ENCODE assay signal across 20 cellular contexts in genomic region chr15:37056894-37057205, GRCh38. TPM values are rescaled to one million over a fixed set of nuclear protein-coding genes. Genes with fewer than 3 reads are reported as not detected.
A peak's percentile ranks its signal among the peaks of the same experiment; 100 is the strongest.
DNase-seq lines count a peak whose midpoint lies in the region; ATAC-seq and TF ChIP-seq lines count a peak whose summit lies in the region.
"Had no signal": no experiment of that assay in that cellular context is flagged by ENCODE, and none has a peak within 500 bp of the region (broad histone marks: within the 10 kb centered on the region; RNA-seq: fewer than 3 reads in every experiment).

No MANE protein-coding gene starts in this region.

- 75 to 83% (median 79%) methylated on average over 6 of the region's 6 CpGs for WGBS in heart left ventricle, 4 donors

- H3K4me1 Mint-ChIP-seq in nephron progenitor cell (peaks cover 48% of the 10 kb centered on the region), type B pancreatic cell (ENCODE audit: unreplicated experiment) (peaks cover 42% of the 10 kb centered on the region)
- H3K4me1 Mint-ChIP-seq: activated naive CD4-positive, alpha-beta T cell treated with anti-CD3 and anti-CD28 coated beads, Interleukin-2, amount 50 U/mL, for 24 hours had no signal

- H3K4me1 ChIP-seq in heart left ventricle = peaks cover 0 to 53% (median 35%) of the 10 kb centered on the region in 12 donors
- H3K4me1 ChIP-seq: parathyroid adenoma had no signal

- H3K27ac ChIP-seq in caudate nucleus (ENCODE audit: low read depth, low read length) = peak overlapping the region; percentile 84
- peak overlapping the region; percentile 65 to 84 (median 73) for H3K27ac ChIP-seq in heart left ventricle
- H3K27ac ChIP-seq: parathyroid adenoma, SJSA1 had no signal

- peak overlapping the region in 4 of 12 donors; percentile 0 to 35 (median 16) for H3K4me3 ChIP-seq in heart left ventricle
- H3K4me3 ChIP-seq: SJSA1 had no signal

- DNase-seq in caudate nucleus (lab: John Stamatoyannopoulos, UW) = no peak
- no peak for DNase-seq in heart left ventricle
- DNase-seq in nephron progenitor cell = no peak
- no peak for DNase-seq in type B pancreatic cell (ENCODE audit: extremely low spot score, unreplicated experiment)
- no peak for DNase-seq in nucleus accumbens (lab: John Stamatoyannopoulos, UW)
- DNase-seq in putamen (ENCODE audit: low spot score) = no peak
- DNase-seq: activated CD8-positive, alpha-beta T cell treated with anti-CD3 and anti-CD28 coated beads, Interleukin-2, amount 10 ng/mL, durations not matched to agents 7 days and 5 days; activated T-cell treated with anti-CD3 and anti-CD28 coated beads, Interleukin-2, amount 50 U/mL, for 48 hours; Karpas-422; mesendoderm; NCI-H1092 treated with DMSO at 0.1 percent for 48 hours; NCI-H2171; NCI-H774; PC-3; T-helper 2 cell had no signal

- H3K27me3 Mint-ChIP-seq in nephron progenitor cell (ENCODE audit: low read depth, poor library complexity) = peaks cover 3% of the 10 kb centered on the region
- H3K27me3 Mint-ChIP-seq in type B pancreatic cell = no peaks in the 10 kb centered on the region

- ATAC-seq in heart left ventricle (peak in 2 of 4 donors; percentile 6), HG03159 (IDR thresholded peaks at IDR 0.05; ENCODE audit: unreplicated experiment) (no peak)
- ATAC-seq: activated CD8-positive, alpha-beta T cell treated with anti-CD3 and anti-CD28 coated beads, Interleukin-2, amount 10 ng/mL, durations not matched to agents 7 days and 5 days; PC-3 had no signal

- H3K36me3 ChIP-seq in heart left ventricle = peaks cover 0 to 13% (median 0%) of the 10 kb centered on the region in 9 donors
- H3K36me3 ChIP-seq: SJSA1 had no signal

- H3K36me3 Mint-ChIP-seq in nephron progenitor cell (ENCODE audit: low read depth) = peaks cover 86% of the 10 kb centered on the region
- peaks cover 47% of the 10 kb centered on the region for H3K36me3 Mint-ChIP-seq in type B pancreatic cell
- H3K36me3 Mint-ChIP-seq: activated naive CD4-positive, alpha-beta T cell treated with anti-CD3 and anti-CD28 coated beads, Interleukin-2, amount 50 U/mL, for 24 hours; WTC11 had no signal

- peak overlapping the region; percentile 39 for H3K4me3 Mint-ChIP-seq in nephron progenitor cell
- H3K4me3 Mint-ChIP-seq in type B pancreatic cell = peak overlapping the region; percentile 71
- H3K4me3 Mint-ChIP-seq: activated CD8-positive, alpha-beta T cell treated with anti-CD3 and anti-CD28 coated beads, Interleukin-2, amount 10 ng/mL, durations not matched to agents 7 days and 5 days; activated naive CD4-positive, alpha-beta T cell treated with anti-CD3 and anti-CD28 coated beads, Interleukin-2, amount 50 U/mL, for 24 hours had no signal

- H3K9me3 Mint-ChIP-seq in nephron progenitor cell (peaks cover 4% of the 10 kb centered on the region), type B pancreatic cell (peaks cover 8% of the 10 kb centered on the region)
- H3K9me3 Mint-ChIP-seq: WTC11 had no signal

- H3K27ac Mint-ChIP-seq in nephron progenitor cell (peak overlapping the region; percentile 97), type B pancreatic cell (peak overlapping the region; percentile 82)
- H3K27ac Mint-ChIP-seq: activated CD8-positive, alpha-beta T cell treated with anti-CD3 and anti-CD28 coated beads, Interleukin-2, amount 10 ng/mL, durations not matched to agents 7 days and 5 days; activated naive CD4-positive, alpha-beta T cell treated with anti-CD3 and anti-CD28 coated beads, Interleukin-2, amount 50 U/mL, for 24 hours; WTC11 had no signal

- TF ChIP-seq POLR2A in heart left ventricle (IDR thresholded peaks at IDR 0.05) = no peak

- TF ChIP-seq CTCF in heart left ventricle (IDR thresholded peaks at IDR 0.05) = no peak
- TF ChIP-seq CTCF in nephron progenitor cell (IDR thresholded peaks at IDR 0.05) = no peak
- TF ChIP-seq CTCF in type B pancreatic cell (conservative IDR thresholded peaks at IDR 0.05) = no peak

- H3K9me3 ChIP-seq in heart left ventricle = no peaks in the 10 kb centered on the region
- H3K9me3 ChIP-seq: SJSA1 had no signal

- H3K27me3 ChIP-seq in heart left ventricle = no peaks in the 10 kb centered on the region
- H3K27me3 ChIP-seq: SJSA1 had no signal

- intact Hi-C loops in heart left ventricle (cut with DNase I) = loop anchor here in 2 of 10 donors (2.0 to 5.0 kb wide), 2 partner anchors 20 to 35 kb away; no protein-coding TSS in a partner anchor

RNA-seq across cellular contexts. Expression of gene MEIS2, which starts 43.5 kb away (rescaled TPM):
- 10 to 100 TPM; 38.3 to 56.2 (median 49.7) TPM for total RNA-seq in heart left ventricle
- polyA plus RNA-seq in heart left ventricle = 10 to 100 TPM; 13.2 to 89.7 TPM
- 152 and 211 TPM in 2 replicates for total RNA-seq in type B pancreatic cell (ENCODE audit: low replicate concordance)
- total RNA-seq: activated CD8-positive, alpha-beta T cell treated with anti-CD3 and anti-CD28 coated beads, Interleukin-2, amount 10 ng/mL, durations not matched to agents 7 days and 5 days had no signal
